Comparison of ENCODE assay signal across 8 cellular contexts in the genomic region with DNA sequence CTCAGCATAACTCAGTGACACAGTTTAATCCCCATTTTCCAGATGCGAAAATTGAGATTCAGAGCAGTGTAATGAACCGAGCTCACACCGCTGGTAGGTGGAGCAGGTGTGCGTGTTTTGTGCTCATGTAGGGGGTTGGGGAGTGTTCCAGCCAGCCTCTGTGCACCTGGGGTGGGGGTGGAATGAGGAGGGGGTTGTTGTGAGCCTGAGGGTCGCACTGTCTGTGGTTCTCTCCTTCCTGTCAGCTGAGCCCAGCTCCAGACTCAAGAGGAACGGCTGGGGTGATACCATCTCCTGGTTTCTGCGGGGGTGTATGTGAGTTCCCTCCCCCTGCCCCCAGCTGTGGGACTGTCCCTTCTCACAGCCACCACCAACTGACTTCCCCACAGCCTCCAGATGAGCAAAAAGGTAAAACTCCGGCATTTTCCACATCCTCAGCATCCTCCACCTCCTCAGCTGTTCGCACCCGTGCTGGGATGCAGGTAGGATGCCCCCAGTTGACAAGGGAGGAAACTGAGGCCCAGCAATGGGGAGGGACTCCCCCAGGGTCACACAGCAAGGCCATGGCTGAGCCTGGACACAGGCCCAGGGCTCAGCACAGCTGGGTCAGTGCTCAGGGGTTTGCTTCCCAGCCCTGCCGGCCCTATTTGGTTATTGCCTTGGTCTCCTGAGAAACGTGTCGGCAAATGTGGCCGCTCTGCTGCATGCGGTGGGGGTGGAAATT.
DNase-seq lines count a peak whose midpoint lies in the region; TF ChIP-seq lines count a peak whose summit lies in the region.

No MANE protein-coding gene starts in this region.

- peak overlapping the region; percentile 78 to 97 for H3K4me3 ChIP-seq in neutrophil (ENCODE audit: low read depth in 1 of 2, low read length in 1 of 2)

- peak overlapping the region; percentile 90 for H3K27ac ChIP-seq in neutrophil

- H3K9me3 ChIP-seq in neutrophil = no peaks in the 10 kb centered on the region

- peaks cover 76 to 91% of the 10 kb centered on the region in 2 experiments for H3K4me1 ChIP-seq in neutrophil (ENCODE audit: control insufficient read depth in 1 of 2, insufficient read depth in 1 of 2, low read depth in 1 of 2, low read length in 1 of 2)

- peak; percentile 34 for TF ChIP-seq CTCF in neutrophil (IDR thresholded peaks at IDR 0.05)

- peak; percentile 26 for DNase-seq in NCI-H748 (lab: John Stamatoyannopoulos, UW; ENCODE audit: unreplicated experiment)
- no peak for DNase-seq in NCI-H748 treated with DMSO at 0.1 percent for 48 hours (lab: John Stamatoyannopoulos, UW)
- DNase-seq in SKM-1 (lab: John Stamatoyannopoulos, UW; ENCODE audit: unreplicated experiment) = peak; percentile 64
- DNase-seq in activated naive CD4-positive, alpha-beta T cell treated with anti-CD3 and anti-CD28 coated beads, Interleukin-2, amount 50 U/mL, for 16 hours = peak; percentile 76
- DNase-seq in SW480 (ENCODE audit: low spot score) = no peak
- DNase-seq in EL = no peak
- no peak for DNase-seq in T1000 (lab: John Stamatoyannopoulos, UW)

- peaks cover 46% of the 10 kb centered on the region for H3K36me3 ChIP-seq in neutrophil

- H3K27me3 ChIP-seq in neutrophil = no peaks in the 10 kb centered on the region

Comparison
In these comparisons a context has a peak if more than half of its experiments do, and no peak if none do; other contexts are left out.
1. DNase-seq: peak in NCI-H748 (single experiment), SKM-1 (single experiment) and activated naive CD4-positive, alpha-beta T cell treated with anti-CD3 and anti-CD28 coated beads, Interleukin-2, amount 50 U/mL, for 16 hours (single experiment); none in NCI-H748 treated with DMSO at 0.1 percent for 48 hours (single experiment), SW480 (single experiment), EL (single experiment) and T1000 (single experiment).